In genomic region chr2:46444732-46445131, GRCh38 we compare ENCODE assay signal across 38 cellular contexts. TPM values are rescaled to one million over a fixed set of nuclear protein-coding genes. Genes with fewer than 3 reads are reported as not detected.
"Had no signal": no experiment of that assay in that cellular context is flagged by ENCODE, and none has a peak within 500 bp of the region (broad histone marks: within the 10 kb centered on the region; RNA-seq: fewer than 3 reads in every experiment).

No MANE protein-coding gene starts in this region.

- H3K27me3 ChIP-seq: MG63 had no signal

- H3K36me3 ChIP-seq: MG63 had no signal

- H3K9ac ChIP-seq: KMS-11 had no signal

- H3K27ac ChIP-seq: KMS-11 had no signal

- DNase-seq: Karpas-422, Kasumi-1, MG63, MM.1S, MV-4-11, NCI-H1048, NCI-H1092, NCI-H1092 treated with DMSO at 0.1 percent for 48 hours, NCI-H1105, NCI-H1105 treated with DMSO at 0.1 percent for 48 hours, NCI-H1417, NCI-H1417 treated with DMSO at 0.1 percent for 48 hours, NCI-H1436, NCI-H1436 treated with DMSO at 0.1 percent for 48 hours, NCI-H146, NCI-H1694, NCI-H1694 treated with DMSO at 0.1 percent for 48 hours, NCI-H187, NCI-H187 treated with DMSO at 0.1 percent for 48 hours, NCI-H1930, NCI-H2029, NCI-H2029 treated with DMSO at 0.1 percent for 48 hours, NCI-H2081, NCI-H2081 treated with DMSO at 0.1 percent for 48 hours, NCI-H2107, NCI-H2171, NCI-H2171 treated with DMSO at 0.1 percent for 48 hours, NCI-H2227 treated with DMSO at 0.1 percent for 48 hours, NCI-H226, NCI-H345, NCI-H446, NCI-H446 treated with DMSO at 0.1 percent for 48 hours, NCI-H510A had no signal

- H3K4me3 ChIP-seq: MG63 had no signal

- H3K4me2 ChIP-seq: KMS-11 had no signal

RNA-seq across cellular contexts. Expression of gene TMEM247, which starts 34.6 kb away (rescaled TPM):
- total RNA-seq: LHCN-M2, M059J, MCF 10A, NCI-H460 had no signal
